Comparison of ENCODE assay signal across 21 cellular contexts in genomic region chr6:37362101-37362823, GRCh38.
"Had no signal": no experiment of that assay in that cellular context is flagged by ENCODE, and none has a peak within 500 bp of the region (broad histone marks: within the 10 kb centered on the region; RNA-seq: fewer than 3 reads in every experiment).

No MANE protein-coding gene starts in this region.

- H3K9me3 Mint-ChIP-seq: activated naive CD4-positive, alpha-beta T cell treated with anti-CD3 and anti-CD28 coated beads, Interleukin-2, amount 50 U/mL, for 72 hours; activated T-cell treated with anti-CD3 and anti-CD28 coated beads, Interleukin-2, amount 50 U/mL, for 24 hours; activated T-helper 17 cell treated with anti-CD3 and anti-CD28 coated beads, Interleukin-2, amount 50 U/mL, for 72 hours; natural killer cell; stimulated activated naive CD8-positive, alpha-beta T cell treated with anti-CD3 and anti-CD28 coated beads, Interleukin-15, Interleukin-2, amounts not matched to agents 100 ng/mL and 50 ng/mL, for 24 hours; T-helper 1 cell treated with Interleukin-12 subunit alpha and Interleukin-12 subunit beta and Interleukin-4 antibody, amounts not matched to agents 30 μg/mL and 1 μg/mL, for 36 hours had no signal

- H3K4me3 Mint-ChIP-seq: activated T-cell treated with anti-CD3 and anti-CD28 coated beads, Interleukin-2, amount 50 U/mL, for 24 hours; activated T-helper 17 cell treated with anti-CD3 and anti-CD28 coated beads, Interleukin-2, amount 50 U/mL, for 72 hours; natural killer cell; stimulated activated naive CD8-positive, alpha-beta T cell treated with anti-CD3 and anti-CD28 coated beads, Interleukin-15, Interleukin-2, amounts not matched to agents 100 ng/mL and 50 ng/mL, for 24 hours; T-helper 1 cell treated with Interleukin-12 subunit alpha and Interleukin-12 subunit beta and Interleukin-4 antibody, amounts not matched to agents 30 μg/mL and 1 μg/mL, for 36 hours had no signal

- FAIRE-seq: islet of Langerhans had no signal

- DNase-seq: activated CD4-positive, alpha-beta T cell treated with anti-CD3 and anti-CD28 coated beads, Interleukin-2, amount 50 U/mL, for 1 hour; activated CD4-positive, CD25-positive, alpha-beta regulatory T cell treated with anti-CD3 and anti-CD28 coated beads, Interleukin-2, amount 50 U/mL, for 72 hours; activated T-cell treated with anti-CD3 and anti-CD28 coated beads, Interleukin-2, amount 50 U/mL, for 24 hours; esophagus squamous epithelium; head of caudate nucleus; midbrain; natural killer cell; retina; spleen; stimulated activated CD4-positive, alpha-beta T cell treated with anti-CD3 and anti-CD28 coated beads, Interleukin-4, amount 100 ng/mL, for 24 hours; T1000; tibial artery had no signal

- H3K4me3 ChIP-seq: breast epithelium, coronary artery, esophagus squamous epithelium, gastroesophageal sphincter, spleen, tibial artery had no signal

- ATAC-seq: activated naive CD4-positive, alpha-beta T cell treated with anti-CD3 and anti-CD28 coated beads, Interleukin-2, amount 50 U/mL, for 72 hours; activated T-helper 17 cell treated with anti-CD3 and anti-CD28 coated beads, Interleukin-2, amount 50 U/mL, for 72 hours; gastroesophageal sphincter; natural killer cell had no signal

- H3K27ac Mint-ChIP-seq: activated naive CD4-positive, alpha-beta T cell treated with anti-CD3 and anti-CD28 coated beads, Interleukin-2, amount 50 U/mL, for 72 hours; activated T-cell treated with anti-CD3 and anti-CD28 coated beads, Interleukin-2, amount 50 U/mL, for 24 hours; activated T-helper 17 cell treated with anti-CD3 and anti-CD28 coated beads, Interleukin-2, amount 50 U/mL, for 72 hours; natural killer cell; stimulated activated naive CD8-positive, alpha-beta T cell treated with anti-CD3 and anti-CD28 coated beads, Interleukin-15, Interleukin-2, amounts not matched to agents 100 ng/mL and 50 ng/mL, for 24 hours; T-helper 1 cell treated with Interleukin-12 subunit alpha and Interleukin-12 subunit beta and Interleukin-4 antibody, amounts not matched to agents 30 μg/mL and 1 μg/mL, for 36 hours had no signal

- H3K27me3 Mint-ChIP-seq: activated T-cell treated with anti-CD3 and anti-CD28 coated beads, Interleukin-2, amount 50 U/mL, for 24 hours; activated T-helper 17 cell treated with anti-CD3 and anti-CD28 coated beads, Interleukin-2, amount 50 U/mL, for 72 hours; progenitor cell of endocrine pancreas; stimulated activated naive CD8-positive, alpha-beta T cell treated with anti-CD3 and anti-CD28 coated beads, Interleukin-15, Interleukin-2, amounts not matched to agents 100 ng/mL and 50 ng/mL, for 24 hours had no signal
